7 cellular contexts compared by ENCODE assay signal in genomic region chr17:27840406-27840678, GRCh38. TPM values are rescaled to one million over a fixed set of nuclear protein-coding genes. Genes with fewer than 3 reads are reported as not detected.
"Had no signal": no experiment of that assay in that cellular context is flagged by ENCODE, and none has a peak within 500 bp of the region (broad histone marks: within the 10 kb centered on the region; RNA-seq: fewer than 3 reads in every experiment).

No MANE protein-coding gene starts in this region.

RNA-seq across cellular contexts. Expression of gene NOS2, which starts 40.0 kb away (rescaled TPM):
- total RNA-seq: activated CD4-positive, alpha-beta T cell treated with anti-CD3 and anti-CD28 coated beads, Interleukin-2, amount 10 ng/mL, durations not matched to agents 24 days and 14 days; activated T-helper 2 cell treated with anti-CD3 and anti-CD28 coated beads, Interferon-gamma antibody, Interleukin-2, Interleukin-4, amounts not matched to agents 10 μg/mL and 5 μg/mL and 100 μg/mL, durations not matched to agents 14 hours and 24 hours and 36 hours; chondrocyte; fibroblast of villous mesenchyme; T-helper 2 cell treated with Interferon-gamma antibody and Interleukin-4, amounts not matched to agents 100 ng/mL and 5 ng/mL, for 36 hours had no signal
- polyA plus RNA-seq: fibroblast of lung, SK-N-SH had no signal
